ENCODE assay signal across 1 cellular context in the genomic region with DNA sequence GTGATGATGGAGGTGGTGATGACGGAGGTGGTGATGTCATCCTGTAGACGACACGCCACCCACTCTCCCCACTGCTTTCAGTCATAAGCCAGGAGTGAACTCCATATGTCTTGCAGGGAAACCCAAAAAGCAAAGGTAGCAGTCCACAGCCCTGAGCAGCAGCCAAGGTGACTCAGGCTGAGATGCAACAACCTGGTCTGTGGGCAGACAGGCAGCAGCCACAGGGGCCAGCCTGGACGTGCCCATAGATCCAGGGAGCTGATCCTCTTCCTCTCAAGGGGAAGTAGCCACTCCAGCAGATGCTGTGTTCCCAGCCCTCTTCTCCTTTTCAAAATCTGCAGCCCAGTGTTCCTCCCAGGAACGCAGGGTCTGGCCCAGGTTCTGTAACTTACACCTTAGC.
TF ChIP-seq lines count a peak whose summit lies in the region.

No MANE protein-coding gene starts in this region.

TF ChIP-seq in K562, 482 proteins besides CTCF, POLR2A, EP300 and RAD21:
- no peak for TF ChIP-seq TRIM25 (IDR thresholded peaks at IDR 0.05; ENCODE audit: borderline replicate concordance)
- TF ChIP-seq ARID1B (IDR thresholded peaks at IDR 0.05): no peak
- TF ChIP-seq ATF3 (IDR thresholded peaks at IDR 0.05): peak; percentile 27; the same call in 1 of the 2 replicates
- TF ChIP-seq ATF3 (CRISPR knock-in tag; conservative IDR thresholded peaks at IDR 0.05): no peak
